In genomic region chr14:90554341-90554740, GRCh38 we compare ENCODE assay signal across 11 cellular contexts.
DNase-seq lines count a peak whose midpoint lies in the region; ATAC-seq and TF ChIP-seq lines count a peak whose summit lies in the region.
"Had no signal": no experiment of that assay in that cellular context is flagged by ENCODE, and none has a peak within 500 bp of the region (broad histone marks: within the 10 kb centered on the region; RNA-seq: fewer than 3 reads in every experiment).

No MANE protein-coding gene starts in this region.

- H3K4me1 ChIP-seq in spleen, result peaks cover 0 to 3% (median 0%) of the 10 kb centered on the region in 6 donors

- peaks cover 0 to 21% (median 0%) of the 10 kb centered on the region in 6 donors for H3K36me3 ChIP-seq in spleen

- peaks cover 0 to 5% (median 0%) of the 10 kb centered on the region in 8 donors for H3K9me3 ChIP-seq in spleen

- no peak overlapping the region for H3K4me3 ChIP-seq in spleen

- TF ChIP-seq CTCF in spleen (IDR thresholded peaks at IDR 0.05 in 8 of 11, conservative IDR thresholded peaks at IDR 0.05 in 3 of 11), result no peak

- 78 to 95% (median 90%) methylated on average over 9 to 13 of the region's 13 CpGs for WGBS in spleen, 5 donors

- H3K27me3 ChIP-seq in spleen (replicated peaks in 1 of 7), result no peaks in the 10 kb centered on the region

- TF ChIP-seq POLR2A in spleen (IDR thresholded peaks at IDR 0.05), result no peak

- intact Hi-C loops in spleen (cut with DNase I; ENCODE audit: low total_unique reads), result no loop called here

- DNase-seq in NCI-H1092 (lab: John Stamatoyannopoulos, UW), result peak; percentile 67
- DNase-seq in anterior cingulate cortex (lab: John Stamatoyannopoulos, UW), result peak in 55 of 58 donors; percentile 33 to 93 (median 77)
- DNase-seq in hippocampal formation (lab: John Stamatoyannopoulos, UW), result peak; percentile 83 to 89
- peak; percentile 62 for DNase-seq in spleen
- no peak for DNase-seq in stimulated activated CD4-positive, alpha-beta T cell treated with anti-CD3 and anti-CD28 coated beads, Interleukin-4, amount 100 ng/mL, for 1 hour
- no peak for DNase-seq in amniotic stem cell (lab: John Stamatoyannopoulos, UW)
- DNase-seq in SIG-M5 (lab: John Stamatoyannopoulos, UW), result no peak
- DNase-seq: naive B cell had no signal

- ATAC-seq in GM21447 (IDR thresholded peaks at IDR 0.05; ENCODE audit: unreplicated experiment), result no peak

- H3K27ac ChIP-seq in spleen, result no peak overlapping the region
- H3K27ac ChIP-seq: epithelial cell of prostate, KMS-11 had no signal

Comparison
In these comparisons a context has a peak if more than half of its experiments do, and no peak if none do; other contexts are left out.
1. DNase-seq: peak in NCI-H1092 (single experiment), anterior cingulate cortex (55 of 58), hippocampal formation (2 of 2) and spleen (single experiment); none in stimulated activated CD4-positive, alpha-beta T cell treated with anti-CD3 and anti-CD28 coated beads, Interleukin-4, amount 100 ng/mL, for 1 hour (single experiment), amniotic stem cell (single experiment) and SIG-M5 (single experiment).